Comparison of ENCODE assay signal across 8 cellular contexts in the genomic region with DNA sequence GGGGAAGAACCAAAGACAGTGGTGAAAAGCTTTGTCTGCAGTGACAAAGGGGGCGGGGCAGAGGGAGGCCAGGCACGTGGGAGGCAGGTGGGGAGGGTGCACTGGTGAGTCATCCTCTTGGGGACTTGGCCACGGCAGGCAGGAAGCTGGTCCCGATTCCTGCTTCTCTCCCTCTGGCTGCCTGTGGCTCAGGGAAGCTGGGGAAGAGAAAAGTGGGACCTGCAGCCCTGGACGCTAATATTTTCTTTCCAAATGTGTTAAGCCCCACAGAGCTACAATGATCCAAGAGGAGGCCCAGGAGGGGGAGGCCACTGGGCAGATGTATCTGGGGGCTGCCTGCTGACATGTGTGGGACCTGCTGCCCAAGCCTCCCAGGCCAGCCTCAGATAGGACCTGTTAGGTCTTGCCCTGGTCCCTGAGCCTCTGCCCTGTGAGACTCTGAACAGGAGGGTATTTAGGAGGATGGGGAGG.
DNase-seq lines count a peak whose midpoint lies in the region; TF ChIP-seq lines count a peak whose summit lies in the region.

No MANE protein-coding gene starts in this region.

- no peak for TF ChIP-seq EP300 in Ishikawa (IDR thresholded peaks at IDR 0.05; ENCODE audit: borderline replicate concordance)

- peak; percentile 60 to 87 (median 80) for DNase-seq in NCI-H1417 (lab: John Stamatoyannopoulos, UW)
- no peak for DNase-seq in NCI-H1417 treated with DMSO at 0.1 percent for 48 hours (lab: John Stamatoyannopoulos, UW)
- peak; percentile 58 to 69 for DNase-seq in SHP77 (lab: John Stamatoyannopoulos, UW)
- DNase-seq in fibroblast of the conjunctiva (ENCODE audit: low read depth) = peak; percentile 49
- peak; percentile 74 for DNase-seq in renal cortical epithelial cell (ENCODE audit: low read depth)
- DNase-seq in cerebellar nuclear complex (lab: John Stamatoyannopoulos, UW) = no peak
- DNase-seq in effector CD8-positive, alpha-beta T cell (lab: John Stamatoyannopoulos, UW) = no peak

- TF ChIP-seq RAD21 in Ishikawa (IDR thresholded peaks at IDR 0.05; ENCODE audit: low read depth) = no peak

TF ChIP-seq in Ishikawa, 13 proteins besides CTCF, POLR2A, EP300 and RAD21:
- no peak for TF ChIP-seq ZBTB7A (IDR thresholded peaks at IDR 0.05; ENCODE audit: low read depth)
- TF ChIP-seq TAF1 (IDR thresholded peaks at IDR 0.05; ENCODE audit: low read depth) = no peak
- TF ChIP-seq USF1 (IDR thresholded peaks at IDR 0.05) = peak; percentile 91
- peak; percentile 59; the same call in 1 of the 2 replicates for TF ChIP-seq TCF12 (IDR thresholded peaks at IDR 0.05; ENCODE audit: low read depth)
- no peak for TF ChIP-seq YY1 (IDR thresholded peaks at IDR 0.05; ENCODE audit: low read depth)
- TF ChIP-seq CREB1 (IDR thresholded peaks at IDR 0.05; ENCODE audit: low read depth) = no peak
- TF ChIP-seq NFIC (IDR thresholded peaks at IDR 0.05) = peak; percentile 61
- peak; percentile 94 for TF ChIP-seq MAX (IDR thresholded peaks at IDR 0.05)
- no peak for TF ChIP-seq REST (IDR thresholded peaks at IDR 0.05; ENCODE audit: low read depth)
- no peak for TF ChIP-seq FOXM1 (IDR thresholded peaks at IDR 0.05; ENCODE audit: borderline replicate concordance, low read depth)
- TF ChIP-seq EGR1 (IDR thresholded peaks at IDR 0.05) = peak; percentile 58; the same call in 1 of the 2 replicates
- TF ChIP-seq TEAD4 (IDR thresholded peaks at IDR 0.05) = 0 out of 2 replicates have a peak, but pooled peaks have one; percentile 3
- TF ChIP-seq CEBPB (IDR thresholded peaks at IDR 0.05) = no peak

Comparison
In these comparisons a context has a peak if more than half of its experiments do, and no peak if none do; other contexts are left out.
1. DNase-seq: peak in NCI-H1417 (3 of 3), SHP77 (2 of 2), fibroblast of the conjunctiva (single experiment) and renal cortical epithelial cell (single experiment); none in NCI-H1417 treated with DMSO at 0.1 percent for 48 hours (single experiment), cerebellar nuclear complex (0 of 2) and effector CD8-positive, alpha-beta T cell (single experiment).